15 cellular contexts compared by ENCODE assay signal in the genomic region with DNA sequence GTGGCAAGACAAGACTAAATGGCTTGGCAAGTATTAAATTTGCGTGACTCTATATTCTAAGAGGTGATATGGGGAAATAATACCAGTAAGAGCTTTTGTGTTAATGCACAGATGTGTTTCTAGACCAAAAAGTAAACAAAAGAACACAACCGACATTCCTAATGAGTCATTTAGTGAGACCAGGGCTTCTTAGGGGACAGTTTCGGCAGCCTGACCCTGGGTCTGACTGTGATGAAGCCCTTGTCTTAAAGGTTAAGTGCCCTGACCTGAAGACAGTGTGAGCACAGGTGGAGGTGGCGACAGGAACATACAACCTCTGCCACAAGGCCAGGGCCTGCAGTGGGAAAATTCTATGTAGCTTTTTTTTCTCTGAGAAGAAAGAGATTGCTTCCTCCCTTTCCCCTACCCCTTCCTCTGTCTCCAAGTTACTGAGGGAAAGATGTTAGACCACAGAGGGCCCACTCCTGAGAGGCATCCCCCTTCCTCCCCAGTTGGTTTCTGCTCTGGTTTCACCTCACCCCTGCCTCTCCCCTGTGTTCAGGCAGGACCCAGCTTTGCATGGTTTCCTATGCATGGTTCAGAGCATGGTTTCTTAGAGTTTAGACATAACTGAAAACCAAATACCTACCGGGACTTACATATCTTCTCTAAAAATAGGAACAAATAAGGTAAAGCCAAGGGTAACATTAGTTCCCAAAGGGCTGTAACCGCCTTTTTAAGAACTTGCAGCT. TPM values are rescaled to one million over a fixed set of nuclear protein-coding genes. Genes with fewer than 3 reads are reported as not detected.
DNase-seq lines count a peak whose midpoint lies in the region; ATAC-seq and TF ChIP-seq lines count a peak whose summit lies in the region.
"Had no signal": no experiment of that assay in that cellular context is flagged by ENCODE, and none has a peak within 500 bp of the region (broad histone marks: within the 10 kb centered on the region; RNA-seq: fewer than 3 reads in every experiment).

No MANE protein-coding gene starts in this region.

- DNase-seq in DMS53 (lab: John Stamatoyannopoulos, UW) (peak; percentile 1), DMS53 treated with DMSO at 0.1 percent for 48 hours (lab: John Stamatoyannopoulos, UW; ENCODE audit: unreplicated experiment) (no peak), T-helper 17 cell (no peak), smooth muscle cell (lab: John Stamatoyannopoulos, UW; ENCODE audit: unreplicated experiment) (no peak), COR-L47 (lab: John Stamatoyannopoulos, UW) (no peak), MG63 (no peak)
- DNase-seq: caudate nucleus; glutamatergic neuron; NCI-H226; stimulated activated CD4-positive, alpha-beta T cell treated with anti-CD3 and anti-CD28 coated beads, Interleukin-1b, Interleukin-23, amount 100 ng/mL, for 48 hours had no signal

- TF ChIP-seq CTCF in smooth muscle cell (IDR thresholded peaks at IDR 0.05; ENCODE audit: borderline replicate concordance, insufficient read depth, poor library complexity, severe bottlenecking), result no peak

- ATAC-seq in HG02642 (IDR thresholded peaks at IDR 0.05; ENCODE audit: poor library complexity, unreplicated experiment) (peak; percentile 62), T-helper 17 cell (no peak), HG03378 (IDR thresholded peaks at IDR 0.05; ENCODE audit: unreplicated experiment) (no peak)

- H3K27me3 Mint-ChIP-seq in T-helper 17 cell, result no peaks in the 10 kb centered on the region

- H3K4me1 ChIP-seq in smooth muscle cell (ENCODE audit: low read depth), result no peaks in the 10 kb centered on the region

- no peak overlapping the region for H3K4me3 Mint-ChIP-seq in T-helper 17 cell

- H3K36me3 ChIP-seq in smooth muscle cell (ENCODE audit: low read depth), result no peaks in the 10 kb centered on the region
- H3K36me3 ChIP-seq in MG63, result no peaks in the 10 kb centered on the region
- H3K36me3 ChIP-seq: thoracic aorta had no signal

- H3K27me3 ChIP-seq in smooth muscle cell (ENCODE audit: low read depth) (no peaks in the 10 kb centered on the region), MG63 (no peaks in the 10 kb centered on the region)

- no peak overlapping the region for H3K27ac ChIP-seq in smooth muscle cell (ENCODE audit: low read depth)
- H3K27ac ChIP-seq: 22Rv1, thoracic aorta had no signal

- H3K4me1 Mint-ChIP-seq in T-helper 17 cell, result peaks cover 10% of the 10 kb centered on the region

- H3F3A ChIP-seq in smooth muscle cell (ENCODE audit: low read depth), result no peaks in the 10 kb centered on the region

- no peak overlapping the region for H2AFZ ChIP-seq in smooth muscle cell (ENCODE audit: low read depth)

- H3K4me2 ChIP-seq in smooth muscle cell, result peak overlapping the region; percentile 4

- H3K9me3 ChIP-seq in T-helper 17 cell (ENCODE audit: control insufficient read depth, low read length, poor library complexity, severe bottlenecking) (no peaks in the 10 kb centered on the region), smooth muscle cell (replicated peaks; ENCODE audit: low read depth) (no peaks in the 10 kb centered on the region), MG63 (no peaks in the 10 kb centered on the region)
- H3K9me3 ChIP-seq: thoracic aorta had no signal

- WGBS in smooth muscle cell (ENCODE audit: low lambda C conversion rate), result 51% methylated on average over 6 of the region's 6 CpGs

- peak overlapping the region; percentile 83 for H3K27ac Mint-ChIP-seq in T-helper 17 cell
- H3K27ac Mint-ChIP-seq: IgD-negative memory B cell had no signal

- H3K79me2 ChIP-seq in smooth muscle cell (ENCODE audit: low read depth), result no peaks in the 10 kb centered on the region

- no peaks in the 10 kb centered on the region for H3K36me3 Mint-ChIP-seq in T-helper 17 cell (ENCODE audit: low read depth)
- H3K36me3 Mint-ChIP-seq: IgD-negative memory B cell had no signal

- H3K9ac ChIP-seq in smooth muscle cell (ENCODE audit: low read depth), result no peak overlapping the region

- no peaks in the 10 kb centered on the region for H4K20me1 ChIP-seq in smooth muscle cell (ENCODE audit: low read depth)

- H3K4me3 ChIP-seq in smooth muscle cell (no peak overlapping the region), MG63 (no peak overlapping the region)
- H3K4me3 ChIP-seq: thoracic aorta had no signal

RNA-seq across cellular contexts. Expression of gene CMTM7, which starts 24.9 kb away (rescaled TPM):
- total RNA-seq in T-helper 17 cell, result 10 to 100 TPM; 38.5 to 45.3 TPM
- 7.2 and 23.4 TPM in 2 replicates for total RNA-seq in smooth muscle cell
- 43.1 and 70.6 TPM in 2 replicates for polyA plus RNA-seq in smooth muscle cell
- total RNA-seq in MG63 (2014; rRNA removed; shearing (Covaris generic); ENCODE audit: low replicate concordance), result 1.7 TPM in 1 of 2 replicates, not detected in the other
